1 cellular context compared by ENCODE assay signal in genomic region chr14:34678306-34678705, GRCh38.
TF ChIP-seq lines count a peak whose summit lies in the region.

No MANE protein-coding gene starts in this region.

TF ChIP-seq in K562, 482 proteins besides CTCF, POLR2A, EP300 and RAD21 (continued from another document):
- TF ChIP-seq CREB5 (CRISPR knock-in tag; IDR thresholded peaks at IDR 0.05) (no peak), NRF1 (conservative IDR thresholded peaks at IDR 0.05 in 1 of 2, IDR thresholded peaks at IDR 0.05 in 1 of 2) (no peak), U2AF1 (optimal IDR thresholded peaks at IDR 0.05; ENCODE audit: low read depth, low read length) (no peak), ZNF282 (CRISPR knock-in tag; IDR thresholded peaks at IDR 0.05) (no peak)
